1 cellular context compared by ENCODE assay signal in genomic region chrX:70454441-70455365, GRCh38.
TF ChIP-seq lines count a peak whose summit lies in the region.

No MANE protein-coding gene starts in this region.

TF ChIP-seq in H1, 55 proteins besides CTCF, POLR2A, EP300 and RAD21 (continued from another document):
- peak; percentile 59 for TF ChIP-seq PHF8 (conservative IDR thresholded peaks at IDR 0.05; ENCODE audit: low read depth, low read length)
- TF ChIP-seq TAF1 (IDR thresholded peaks at IDR 0.05; ENCODE audit: low read depth, low read length) = peak; percentile 39
- no peak for TF ChIP-seq E2F6 (IDR thresholded peaks at IDR 0.05)
